8 cellular contexts compared by ENCODE assay signal in genomic region chr10:17643339-17643754, GRCh38. TPM values are rescaled to one million over a fixed set of nuclear protein-coding genes. Genes with fewer than 3 reads are reported as not detected.
DNase-seq lines count a peak whose midpoint lies in the region; ATAC-seq, FAIRE-seq and TF ChIP-seq lines count a peak whose summit lies in the region.

No MANE protein-coding gene starts in this region.

- TF ChIP-seq CTCF in prostate gland (IDR thresholded peaks at IDR 0.05) (no peak), D721Med (IDR thresholded peaks at IDR 0.05; ENCODE audit: insufficient read depth, missing control alignments) (no peak)

- no peaks in the 10 kb centered on the region for H3K4me1 ChIP-seq in prostate gland (replicated peaks)

- H3K27ac ChIP-seq in prostate gland: peak overlapping the region; percentile 96 to 97

- H3K9me3 ChIP-seq in prostate gland: no peaks in the 10 kb centered on the region

- no peak for FAIRE-seq in D721Med (lab: Jason Lieb, UNC)

- ATAC-seq in HG02610 (IDR thresholded peaks at IDR 0.05; ENCODE audit: unreplicated experiment): peak; percentile 21
- ATAC-seq in activated naive CD4-positive, alpha-beta T cell treated with anti-CD3 and anti-CD28 coated beads, Interleukin-2, amount 50 U/mL, for 72 hours: peak; percentile 14 to 41
- ATAC-seq in left cardiac atrium: peak; percentile 84 to 90

- 0% methylated on average over 13 of the region's 13 CpGs for WGBS in prostate gland

- intact Hi-C loops in left cardiac atrium (cut with DNase I): no loop called here
- intact Hi-C loops in prostate gland (cut with DNase I): no loop called here

- peak overlapping the region; percentile 59 to 63 for H3K4me3 ChIP-seq in prostate gland

- H3K9me3 Mint-ChIP-seq in activated naive CD4-positive, alpha-beta T cell treated with anti-CD3 and anti-CD28 coated beads, Interleukin-2, amount 50 U/mL, for 72 hours: peaks cover 0 to 4% of the 10 kb centered on the region in 2 donors

- DNase-seq in stimulated activated naive CD4-positive, alpha-beta T cell treated with Interleukin-2 at 50 U/mL for 16 hours (lab: John Stamatoyannopoulos, UW): peak; percentile 47
- DNase-seq in stimulated activated naive CD4-positive, alpha-beta T cell (lab: John Stamatoyannopoulos, UW): no peak
- DNase-seq in NCI-H1048 (lab: John Stamatoyannopoulos, UW) (peak; percentile 45), left cardiac atrium (peak; percentile 77), prostate gland (ENCODE audit: low spot score) (peak; percentile 55), D721Med (ENCODE audit: insufficient read length, low spot score) (no peak)
- peak in 1 of 2 donors; percentile 56 for DNase-seq in activated naive CD4-positive, alpha-beta T cell treated with anti-CD3 and anti-CD28 coated beads, Interleukin-2, amount 50 U/mL, for 72 hours (ENCODE audit: low spot score in 2 of 2)

- H3K36me3 ChIP-seq in prostate gland: no peaks in the 10 kb centered on the region

- peak overlapping the region; percentile 99 to 100 for H3K27ac Mint-ChIP-seq in activated naive CD4-positive, alpha-beta T cell treated with anti-CD3 and anti-CD28 coated beads, Interleukin-2, amount 50 U/mL, for 72 hours

- H3K36me3 Mint-ChIP-seq in activated naive CD4-positive, alpha-beta T cell treated with anti-CD3 and anti-CD28 coated beads, Interleukin-2, amount 50 U/mL, for 72 hours: peaks cover 25 to 26% of the 10 kb centered on the region in 2 donors

- no peak for TF ChIP-seq POLR2A in prostate gland (IDR thresholded peaks at IDR 0.05)

- H3K27me3 ChIP-seq in prostate gland (replicated peaks; ENCODE audit: insufficient read depth): no peaks in the 10 kb centered on the region

RNA-seq across cellular contexts. Expression of gene STAM, which starts 0.6 kb away (rescaled TPM):
- total RNA-seq in activated naive CD4-positive, alpha-beta T cell treated with anti-CD3 and anti-CD28 coated beads, Interleukin-2, amount 50 U/mL, for 72 hours: 10 to 100 TPM; 22.3 to 30.8 TPM
- total RNA-seq in left cardiac atrium (10 to 100 TPM; 17.3 to 27.5 TPM), prostate gland (10 to 100 TPM; 18.2 to 40.0 TPM)

RNA-seq across cellular contexts. Expression of gene HACD1, which starts 26.2 kb away (rescaled TPM):
- total RNA-seq in activated naive CD4-positive, alpha-beta T cell treated with anti-CD3 and anti-CD28 coated beads, Interleukin-2, amount 50 U/mL, for 72 hours: 1 to 10 TPM; 1.8 to 2.0 TPM
- total RNA-seq in left cardiac atrium (100 to 1,000 TPM; 104 to 151 TPM), prostate gland (10 to 100 TPM; 12.1 to 35.3 TPM)

Comparison
In these comparisons a context has a peak if more than half of its experiments do, and no peak if none do; other contexts are left out.
1. DNase-seq: peak in stimulated activated naive CD4-positive, alpha-beta T cell treated with Interleukin-2 at 50 U/mL for 16 hours (single experiment), NCI-H1048 (single experiment), left cardiac atrium (single experiment) and prostate gland (single experiment); none in stimulated activated naive CD4-positive, alpha-beta T cell (0 of 6) and D721Med (single experiment).
2. ATAC-seq: peak in every context shown above with its lines; median percentile 87 in left cardiac atrium; 28 in activated naive CD4-positive, alpha-beta T cell treated with anti-CD3 and anti-CD28 coated beads, Interleukin-2, amount 50 U/mL, for 72 hours; 21 in HG02610.
3. RNA of gene HACD1, which starts 26.2 kb away (total RNA-seq): 104 to 151 TPM in left cardiac atrium and 12.1 to 35.3 TPM in prostate gland; 1.8 to 2.0 TPM in activated naive CD4-positive, alpha-beta T cell treated with anti-CD3 and anti-CD28 coated beads, Interleukin-2, amount 50 U/mL, for 72 hours; every median in the first group is over 4 times any median in the second.